In the genomic region with DNA sequence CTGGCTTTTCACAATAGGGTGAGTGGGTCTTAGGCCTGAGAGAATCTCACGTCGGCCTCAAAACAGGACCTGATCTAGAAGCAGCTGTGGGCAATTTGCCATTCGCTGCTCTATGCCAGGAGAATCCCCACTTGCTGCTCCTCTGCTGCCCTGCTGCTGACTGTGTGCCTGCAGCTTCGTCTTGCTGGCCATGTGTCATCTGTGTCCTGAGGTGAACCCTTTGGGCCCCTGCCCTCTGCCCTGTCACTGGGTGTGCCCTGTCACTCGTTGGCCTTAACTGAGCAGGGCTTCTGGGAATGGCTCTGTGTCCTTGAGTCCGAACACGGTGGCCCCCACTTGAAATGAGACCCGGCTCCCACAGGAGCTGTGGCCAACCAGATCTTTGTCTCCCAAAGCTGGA, we compare ENCODE assay signal across 12 cellular contexts. TPM values are rescaled to one million over a fixed set of nuclear protein-coding genes. Genes with fewer than 3 reads are reported as not detected.
A peak's percentile ranks its signal among the peaks of the same experiment; 100 is the strongest.
DNase-seq lines count a peak whose midpoint lies in the region; ATAC-seq lines count a peak whose summit lies in the region.
"Had no signal": no experiment of that assay in that cellular context is flagged by ENCODE, and none has a peak within 500 bp of the region (broad histone marks: within the 10 kb centered on the region; RNA-seq: fewer than 3 reads in every experiment).

No MANE protein-coding gene starts in this region.

- H3K9ac ChIP-seq in iPS-15b (ENCODE audit: low read depth, low read length) (peak overlapping the region; percentile 16), skeletal muscle tissue (ENCODE audit: low read depth in 1 of 3, low read length in 3 of 3) (peak overlapping the region; percentile 39 to 83 (median 60))

- no peaks in the 10 kb centered on the region for H3K4me1 ChIP-seq in iPS-15b (ENCODE audit: control insufficient read depth, insufficient read depth, low read length)
- peaks cover 24 to 41% (median 36%) of the 10 kb centered on the region in 3 donors for H3K4me1 ChIP-seq in skeletal muscle tissue (ENCODE audit: control insufficient read depth in 3 of 3, insufficient read depth in 3 of 3, low read length in 3 of 3)
- peaks cover 6% of the 10 kb centered on the region for H3K4me1 ChIP-seq in CD4-positive, alpha-beta memory T cell (ENCODE audit: insufficient read depth, low read length)

- H3K4me3 ChIP-seq in iPS-15b (ENCODE audit: low read depth, low read length) = no peak overlapping the region
- H3K4me3 ChIP-seq in skeletal muscle tissue (ENCODE audit: low read length in 3 of 3) = peak overlapping the region; percentile 51 to 67 (median 66)
- H3K4me3 ChIP-seq in CD4-positive, alpha-beta memory T cell (ENCODE audit: low read length in 2 of 2) = no peak overlapping the region

- in situ Hi-C loops in G401 (cut with HindIII; ENCODE audit: low sequenced_read_pairs) = no loop called here

- ATAC-seq in GM19023 (IDR thresholded peaks at IDR 0.05; ENCODE audit: unreplicated experiment) (no peak), GM19324 (IDR thresholded peaks at IDR 0.05; ENCODE audit: low FRiP score, unreplicated experiment) (no peak)

- no peak overlapping the region for H3K4me3 Mint-ChIP-seq in CD4-positive, alpha-beta memory T cell
- H3K4me3 Mint-ChIP-seq: activated CD4-positive, alpha-beta memory T cell treated with anti-CD3 and anti-CD28 coated beads, Interleukin-2, amount 10 ng/mL, durations not matched to agents 7 days and 5 days; natural killer cell had no signal

- no peaks in the 10 kb centered on the region for H3K9me3 Mint-ChIP-seq in CD4-positive, alpha-beta memory T cell
- H3K9me3 Mint-ChIP-seq: activated CD4-positive, alpha-beta memory T cell treated with anti-CD3 and anti-CD28 coated beads, Interleukin-2, amount 10 ng/mL, durations not matched to agents 7 days and 5 days; natural killer cell had no signal

- H3K36me3 ChIP-seq in iPS-15b (ENCODE audit: control insufficient read depth, insufficient read depth, low read length) (peaks cover 12% of the 10 kb centered on the region), skeletal muscle tissue (ENCODE audit: control insufficient read depth in 3 of 3, insufficient read depth in 3 of 3, low read length in 3 of 3) (peaks cover 2 to 9% (median 7%) of the 10 kb centered on the region in 3 donors)
- no peaks in the 10 kb centered on the region for H3K36me3 ChIP-seq in CD4-positive, alpha-beta memory T cell (ENCODE audit: insufficient read depth, low read length)

- peak; percentile 61 for DNase-seq in G401 (ENCODE audit: low spot score)
- DNase-seq in cerebellar cortex (ENCODE audit: low spot score) = peak; percentile 61
- DNase-seq in CD4-positive, alpha-beta memory T cell = no peak
- DNase-seq in RKO (ENCODE audit: low spot score) = no peak
- DNase-seq: activated CD4-positive, alpha-beta memory T cell treated with anti-CD3 and anti-CD28 coated beads, Interleukin-2, amount 10 ng/mL, durations not matched to agents 7 days and 5 days; Caco-2; foreskin melanocyte; natural killer cell had no signal

- intact Hi-C loops in CD4-positive, alpha-beta memory T cell (cut with micrococcal nuclease) = loop anchor here (1.0 to 5.0 kb wide), 3 partner anchors 38 to 178 kb away; no protein-coding TSS in a partner anchor

- no peaks in the 10 kb centered on the region for H3K9me3 ChIP-seq in iPS-15b (ENCODE audit: control insufficient read depth, insufficient read depth, low read length)
- no peaks in the 10 kb centered on the region for H3K9me3 ChIP-seq in skeletal muscle tissue (ENCODE audit: control insufficient read depth in 3 of 3, low read length in 3 of 3)
- H3K9me3 ChIP-seq in CD4-positive, alpha-beta memory T cell (ENCODE audit: control insufficient read depth in 1 of 2, low read length in 2 of 2) = no peaks in the 10 kb centered on the region
- H3K9me3 ChIP-seq: Caco-2 had no signal

- H3K27me3 Mint-ChIP-seq in CD4-positive, alpha-beta memory T cell = no peaks in the 10 kb centered on the region
- H3K27me3 Mint-ChIP-seq: activated CD4-positive, alpha-beta memory T cell treated with anti-CD3 and anti-CD28 coated beads, Interleukin-2, amount 10 ng/mL, durations not matched to agents 7 days and 5 days had no signal

- H3K27ac Mint-ChIP-seq in CD4-positive, alpha-beta memory T cell = peak overlapping the region in 1 of 7 donors; percentile 48
- H3K27ac Mint-ChIP-seq: activated CD4-positive, alpha-beta memory T cell treated with anti-CD3 and anti-CD28 coated beads, Interleukin-2, amount 10 ng/mL, durations not matched to agents 7 days and 5 days; natural killer cell had no signal

- no peaks in the 10 kb centered on the region for H3K27me3 ChIP-seq in iPS-15b (ENCODE audit: control insufficient read depth, insufficient read depth, low read length)
- H3K27me3 ChIP-seq in skeletal muscle tissue (ENCODE audit: control insufficient read depth in 3 of 3, insufficient read depth in 3 of 3, low read length in 3 of 3) = no peaks in the 10 kb centered on the region
- no peaks in the 10 kb centered on the region for H3K27me3 ChIP-seq in CD4-positive, alpha-beta memory T cell (ENCODE audit: insufficient read depth, low read length)

- peak overlapping the region; percentile 87 for H3K27ac ChIP-seq in skeletal muscle tissue (ENCODE audit: low read depth, low read length)
- H3K27ac ChIP-seq in CD4-positive, alpha-beta memory T cell (ENCODE audit: low read depth, low read length) = no peak overlapping the region

- CTCF ChIA-PET in CD4-positive, alpha-beta memory T cell (lab: Charles Lee; ENCODE audit: partially characterized antibody) = interaction anchor here (0.8 to 13.9 kb wide), 22 partner anchors 11 to 179 kb away, joined by 3 to 337 read pairs (median 5); a partner anchor contains a TSS

- H3K36me3 Mint-ChIP-seq in CD4-positive, alpha-beta memory T cell = peaks cover 0 to 9% of the 10 kb centered on the region in 2 donors
- H3K36me3 Mint-ChIP-seq: natural killer cell had no signal

- peaks cover 8 to 18% (median 12%) of the 10 kb centered on the region in 4 donors for H3K4me1 Mint-ChIP-seq in CD4-positive, alpha-beta memory T cell

- POLR2A ChIA-PET in CD4-positive, alpha-beta memory T cell (lab: Charles Lee; ENCODE audit: partially characterized antibody) = interaction anchor here (0.6 to 3.0 kb wide), 4 partner anchors 61 to 128 kb away, joined by 3 to 43 read pairs (median 3); a partner anchor contains a TSS

RNA-seq across cellular contexts. Expression of a gene that starts 6.2 kb away (rescaled TPM):
- 44.2 and 50.7 TPM in 2 replicates for total RNA-seq in G401 (2014; rRNA removed; shearing (Covaris generic))
- total RNA-seq in skeletal muscle tissue = 4.7 TPM
- total RNA-seq in CD4-positive, alpha-beta memory T cell = 10 to 100 TPM; 24.2 to 24.8 TPM
- polyA plus RNA-seq in CD4-positive, alpha-beta memory T cell = 1 to 10 TPM; 6.1 to 9.9 TPM

RNA-seq across cellular contexts. Expression of a gene that starts 28.0 kb away (rescaled TPM):
- total RNA-seq in G401 (2014; rRNA removed; shearing (Covaris generic)) = 53.3 and 54.9 TPM in 2 replicates
- total RNA-seq in skeletal muscle tissue = 4.2 TPM
- not detected for total RNA-seq in CD4-positive, alpha-beta memory T cell
- not detected for polyA plus RNA-seq in CD4-positive, alpha-beta memory T cell
- total RNA-seq: activated CD4-positive, alpha-beta memory T cell treated with anti-CD3 and anti-CD28 coated beads, Interleukin-2, amount 10 ng/mL, durations not matched to agents 7 days and 5 days; natural killer cell had no signal

RNA-seq across cellular contexts. Expression of a gene that starts 29.4 kb away (rescaled TPM):
- 499 and 536 TPM in 2 replicates for total RNA-seq in G401 (2014; rRNA removed; shearing (Covaris generic))
- 481 TPM for total RNA-seq in skeletal muscle tissue
- 100 to 1,000 TPM; 113 to 130 TPM for total RNA-seq in CD4-positive, alpha-beta memory T cell
- 100 to 1,000 TPM; 382 to 433 TPM for polyA plus RNA-seq in CD4-positive, alpha-beta memory T cell

RNA-seq across cellular contexts. Expression of a gene that starts 41.3 kb away (rescaled TPM):
- total RNA-seq in G401 (2014; rRNA removed; shearing (Covaris generic)) = 123 and 143 TPM in 2 replicates
- total RNA-seq in skeletal muscle tissue = 18.3 TPM
- 10 to 100 TPM; 72.9 to 73.0 TPM for total RNA-seq in CD4-positive, alpha-beta memory T cell
- polyA plus RNA-seq in CD4-positive, alpha-beta memory T cell = 100 to 1,000 TPM; 132 to 171 TPM

Comparison
In these comparisons a context has a peak if more than half of its experiments do, and no peak if none do; other contexts are left out.
1. DNase-seq: peak in G401 (single experiment) and cerebellar cortex (single experiment); none in CD4-positive, alpha-beta memory T cell (0 of 5) and RKO (single experiment).
2. H3K4me3 ChIP-seq: peak in skeletal muscle tissue (3 of 3); none in iPS-15b (single experiment) and CD4-positive, alpha-beta memory T cell (0 of 2).
3. RNA of a gene that starts 28.0 kb away (total RNA-seq): 53.3 to 54.9 TPM in G401; 4.2 TPM in skeletal muscle tissue (single experiment) and not detected in CD4-positive, alpha-beta memory T cell; every median in the first group is over 10 times any median in the second.